ENCODE assay signal across 8 cellular contexts in the genomic region with DNA sequence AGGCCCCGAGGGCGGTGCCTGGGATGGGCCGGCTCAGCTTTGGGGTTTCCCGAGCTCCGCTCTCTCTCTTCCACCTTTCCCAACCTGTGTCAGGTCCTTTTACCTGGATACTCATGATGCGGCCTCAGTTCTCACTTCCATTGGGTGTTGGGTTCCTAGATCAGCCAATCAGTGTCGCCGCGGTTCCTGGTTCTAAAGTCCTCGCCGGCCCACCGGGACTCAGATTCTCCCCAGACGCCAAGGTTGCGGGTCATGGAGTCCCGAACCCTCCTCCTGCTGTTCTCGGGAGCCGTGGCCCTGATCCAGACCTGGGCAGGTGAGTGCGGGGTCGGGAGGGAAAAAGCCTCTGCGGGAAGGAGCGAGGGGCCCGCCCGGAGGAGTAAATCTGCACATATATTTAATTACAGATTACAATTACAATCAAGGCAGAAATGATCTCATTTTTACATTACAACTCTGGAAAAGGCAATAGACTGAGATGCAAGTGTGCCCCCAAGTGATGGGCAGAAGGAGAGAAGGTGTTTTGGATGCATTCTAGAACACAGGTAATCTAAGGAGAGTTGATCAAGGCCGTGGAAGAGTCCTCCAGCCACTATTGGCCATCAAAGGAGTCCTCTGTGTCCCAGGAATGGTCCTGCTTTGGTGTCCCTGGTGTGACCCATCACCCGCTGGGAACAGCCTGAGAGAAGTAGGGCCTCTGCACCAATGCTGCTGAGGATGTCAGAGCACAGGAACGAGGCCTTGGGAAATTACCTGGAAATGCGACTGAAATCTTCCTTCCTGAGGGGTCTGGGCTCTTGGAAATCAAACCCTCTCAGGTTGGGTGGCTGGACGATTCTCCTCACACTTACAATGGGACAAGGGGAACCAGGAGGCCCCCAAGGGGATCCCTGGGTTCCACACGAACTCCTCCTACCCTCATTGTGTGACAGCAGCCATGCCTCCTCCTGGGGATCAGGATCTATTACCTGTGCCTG.
DNase-seq lines count a peak whose midpoint lies in the region; ATAC-seq and TF ChIP-seq lines count a peak whose summit lies in the region.

No MANE protein-coding gene starts in this region.

- peaks cover 10% of the 10 kb centered on the region for H3K36me3 ChIP-seq in GM06990 (ENCODE audit: control insufficient read depth, insufficient read depth, low read length)

- peak; percentile 96 for ATAC-seq in activated CD4-positive, CD25-positive, alpha-beta regulatory T cell treated with anti-CD3 and anti-CD28 coated beads, Interleukin-2, amount 50 U/mL, for 24 hours
- no peak for ATAC-seq in GM21515 (IDR thresholded peaks at IDR 0.05; ENCODE audit: unreplicated experiment)

- TF ChIP-seq CTCF in GM06990 (IDR thresholded peaks at IDR 0.05; ENCODE audit: insufficient read depth, low read length, poor library complexity, severe bottlenecking) = no peak

- no peaks in the 10 kb centered on the region for H3K27me3 ChIP-seq in GM06990 (replicated peaks; ENCODE audit: control insufficient read depth, insufficient read depth, low read length)

- peak overlapping the region; percentile 97 for H3K4me3 ChIP-seq in GM06990 (replicated peaks; ENCODE audit: low read depth, low read length)

- peak; percentile 86 for DNase-seq in GM06990 (ENCODE audit: extremely low read depth, insufficient read length)
- DNase-seq in HCEC 1CT = peak; percentile 24
- peak; percentile 56 for DNase-seq in NCI-H1105 treated with DMSO at 0.1 percent for 48 hours (lab: John Stamatoyannopoulos, UW)
- DNase-seq in central memory CD4-positive, alpha-beta T cell = peak; percentile 93
- DNase-seq in iris pigment epithelial cell (ENCODE audit: low read depth) = peak; percentile 84
- peak; percentile 32 for DNase-seq in smooth muscle cell of the brain vasculature (ENCODE audit: low read depth, low spot score)

Comparison
In these comparisons a context has a peak if more than half of its experiments do, and no peak if none do; other contexts are left out.
1. DNase-seq: peak in every context shown above with its lines; median percentile 93 in central memory CD4-positive, alpha-beta T cell; 86 in GM06990; 84 in iris pigment epithelial cell; 56 in NCI-H1105 treated with DMSO at 0.1 percent for 48 hours; 32 in smooth muscle cell of the brain vasculature; 24 in HCEC 1CT.